1 cellular context compared by ENCODE assay signal in genomic region chr1:58546520-58547308, GRCh38.
A peak's percentile ranks its signal among the peaks of the same experiment; 100 is the strongest.
TF ChIP-seq lines count a peak whose summit lies in the region.

Gene OMA1 (minus strand): TSS chr1:58546726. CDS start chr1:58539294, 7,432 bp downstream.

TF ChIP-seq in HepG2, 621 proteins besides CTCF, POLR2A, EP300 and RAD21 (continued from another document and continues in another):
- TF ChIP-seq, protein P1, sequence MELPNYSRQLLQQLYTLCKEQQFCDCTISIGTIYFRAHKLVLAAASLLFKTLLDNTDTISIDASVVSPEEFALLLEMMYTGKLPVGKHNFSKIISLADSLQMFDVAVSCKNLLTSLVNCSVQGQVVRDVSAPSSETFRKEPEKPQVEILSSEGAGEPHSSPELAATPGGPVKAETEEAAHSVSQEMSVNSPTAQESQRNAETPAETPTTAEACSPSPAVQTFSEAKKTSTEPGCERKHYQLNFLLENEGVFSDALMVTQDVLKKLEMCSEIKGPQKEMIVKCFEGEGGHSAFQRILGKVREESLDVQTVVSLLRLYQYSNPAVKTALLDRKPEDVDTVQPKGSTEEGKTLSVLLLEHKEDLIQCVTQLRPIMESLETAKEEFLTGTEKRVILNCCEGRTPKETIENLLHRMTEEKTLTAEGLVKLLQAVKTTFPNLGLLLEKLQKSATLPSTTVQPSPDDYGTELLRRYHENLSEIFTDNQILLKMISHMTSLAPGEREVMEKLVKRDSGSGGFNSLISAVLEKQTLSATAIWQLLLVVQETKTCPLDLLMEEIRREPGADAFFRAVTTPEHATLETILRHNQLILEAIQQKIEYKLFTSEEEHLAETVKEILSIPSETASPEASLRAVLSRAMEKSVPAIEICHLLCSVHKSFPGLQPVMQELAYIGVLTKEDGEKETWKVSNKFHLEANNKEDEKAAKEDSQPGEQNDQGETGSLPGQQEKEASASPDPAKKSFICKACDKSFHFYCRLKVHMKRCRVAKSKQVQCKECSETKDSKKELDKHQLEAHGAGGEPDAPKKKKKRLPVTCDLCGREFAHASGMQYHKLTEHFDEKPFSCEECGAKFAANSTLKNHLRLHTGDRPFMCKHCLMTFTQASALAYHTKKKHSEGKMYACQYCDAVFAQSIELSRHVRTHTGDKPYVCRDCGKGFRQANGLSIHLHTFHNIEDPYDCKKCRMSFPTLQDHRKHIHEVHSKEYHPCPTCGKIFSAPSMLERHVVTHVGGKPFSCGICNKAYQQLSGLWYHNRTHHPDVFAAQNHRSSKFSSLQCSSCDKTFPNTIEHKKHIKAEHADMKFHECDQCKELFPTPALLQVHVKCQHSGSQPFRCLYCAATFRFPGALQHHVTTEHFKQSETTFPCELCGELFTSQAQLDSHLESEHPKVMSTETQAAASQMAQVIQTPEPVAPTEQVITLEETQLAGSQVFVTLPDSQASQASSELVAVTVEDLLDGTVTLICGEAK (IDR thresholded peaks at IDR 0.05), result no peak
- TF ChIP-seq, protein P1 (CRISPR knock-in tag; IDR thresholded peaks at IDR 0.05), result 0 out of 2 replicates have a peak, but pooled peaks have one; percentile 42
- peak; percentile 98 for TF ChIP-seq ZMYM4 (CRISPR knock-in tag; IDR thresholded peaks at IDR 0.05)
- TF ChIP-seq, protein P2, sequence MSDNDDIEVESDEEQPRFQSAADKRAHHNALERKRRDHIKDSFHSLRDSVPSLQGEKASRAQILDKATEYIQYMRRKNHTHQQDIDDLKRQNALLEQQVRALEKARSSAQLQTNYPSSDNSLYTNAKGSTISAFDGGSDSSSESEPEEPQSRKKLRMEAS (IDR thresholded peaks at IDR 0.05), result peak; percentile 12; the same call in 1 of the 2 replicates
- TF ChIP-seq ZSCAN29 (CRISPR knock-in tag; conservative IDR thresholded peaks at IDR 0.05), result no peak; the same call in 1 of the 2 replicates
- no peak for TF ChIP-seq BRF2 (CRISPR knock-in tag; IDR thresholded peaks at IDR 0.05)
- TF ChIP-seq ZNF430 (CRISPR knock-in tag; IDR thresholded peaks at IDR 0.05), result peak; percentile 40; the same call in 1 of the 2 replicates
- no peak for TF ChIP-seq KLF11 (CRISPR knock-in tag; IDR thresholded peaks at IDR 0.05)
- TF ChIP-seq ZBTB8A (CRISPR knock-in tag; IDR thresholded peaks at IDR 0.05; ENCODE audit: borderline replicate concordance, low read depth), result no peak
- peak; percentile 84; the same call in 1 of the 2 replicates for TF ChIP-seq ZNF350 (CRISPR knock-in tag; IDR thresholded peaks at IDR 0.05; ENCODE audit: borderline replicate concordance, low read depth)
- TF ChIP-seq, protein P3, sequence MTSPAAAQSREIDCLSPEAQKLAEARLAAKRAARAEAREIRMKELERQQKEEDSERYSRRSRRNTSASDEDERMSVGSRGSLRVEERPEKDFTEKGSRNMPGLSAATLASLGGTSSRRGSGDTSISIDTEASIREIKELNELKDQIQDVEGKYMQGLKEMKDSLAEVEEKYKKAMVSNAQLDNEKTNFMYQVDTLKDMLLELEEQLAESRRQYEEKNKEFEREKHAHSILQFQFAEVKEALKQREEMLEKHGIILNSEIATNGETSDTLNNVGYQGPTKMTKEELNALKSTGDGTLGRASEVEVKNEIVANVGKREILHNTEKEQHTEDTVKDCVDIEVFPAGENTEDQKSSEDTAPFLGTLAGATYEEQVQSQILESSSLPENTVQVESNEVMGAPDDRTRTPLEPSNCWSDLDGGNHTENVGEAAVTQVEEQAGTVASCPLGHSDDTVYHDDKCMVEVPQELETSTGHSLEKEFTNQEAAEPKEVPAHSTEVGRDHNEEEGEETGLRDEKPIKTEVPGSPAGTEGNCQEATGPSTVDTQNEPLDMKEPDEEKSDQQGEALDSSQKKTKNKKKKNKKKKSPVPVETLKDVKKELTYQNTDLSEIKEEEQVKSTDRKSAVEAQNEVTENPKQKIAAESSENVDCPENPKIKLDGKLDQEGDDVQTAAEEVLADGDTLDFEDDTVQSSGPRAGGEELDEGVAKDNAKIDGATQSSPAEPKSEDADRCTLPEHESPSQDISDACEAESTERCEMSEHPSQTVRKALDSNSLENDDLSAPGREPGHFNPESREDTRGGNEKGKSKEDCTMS (CRISPR knock-in tag; conservative IDR thresholded peaks at IDR 0.05), result no peak
- TF ChIP-seq, protein P4, sequence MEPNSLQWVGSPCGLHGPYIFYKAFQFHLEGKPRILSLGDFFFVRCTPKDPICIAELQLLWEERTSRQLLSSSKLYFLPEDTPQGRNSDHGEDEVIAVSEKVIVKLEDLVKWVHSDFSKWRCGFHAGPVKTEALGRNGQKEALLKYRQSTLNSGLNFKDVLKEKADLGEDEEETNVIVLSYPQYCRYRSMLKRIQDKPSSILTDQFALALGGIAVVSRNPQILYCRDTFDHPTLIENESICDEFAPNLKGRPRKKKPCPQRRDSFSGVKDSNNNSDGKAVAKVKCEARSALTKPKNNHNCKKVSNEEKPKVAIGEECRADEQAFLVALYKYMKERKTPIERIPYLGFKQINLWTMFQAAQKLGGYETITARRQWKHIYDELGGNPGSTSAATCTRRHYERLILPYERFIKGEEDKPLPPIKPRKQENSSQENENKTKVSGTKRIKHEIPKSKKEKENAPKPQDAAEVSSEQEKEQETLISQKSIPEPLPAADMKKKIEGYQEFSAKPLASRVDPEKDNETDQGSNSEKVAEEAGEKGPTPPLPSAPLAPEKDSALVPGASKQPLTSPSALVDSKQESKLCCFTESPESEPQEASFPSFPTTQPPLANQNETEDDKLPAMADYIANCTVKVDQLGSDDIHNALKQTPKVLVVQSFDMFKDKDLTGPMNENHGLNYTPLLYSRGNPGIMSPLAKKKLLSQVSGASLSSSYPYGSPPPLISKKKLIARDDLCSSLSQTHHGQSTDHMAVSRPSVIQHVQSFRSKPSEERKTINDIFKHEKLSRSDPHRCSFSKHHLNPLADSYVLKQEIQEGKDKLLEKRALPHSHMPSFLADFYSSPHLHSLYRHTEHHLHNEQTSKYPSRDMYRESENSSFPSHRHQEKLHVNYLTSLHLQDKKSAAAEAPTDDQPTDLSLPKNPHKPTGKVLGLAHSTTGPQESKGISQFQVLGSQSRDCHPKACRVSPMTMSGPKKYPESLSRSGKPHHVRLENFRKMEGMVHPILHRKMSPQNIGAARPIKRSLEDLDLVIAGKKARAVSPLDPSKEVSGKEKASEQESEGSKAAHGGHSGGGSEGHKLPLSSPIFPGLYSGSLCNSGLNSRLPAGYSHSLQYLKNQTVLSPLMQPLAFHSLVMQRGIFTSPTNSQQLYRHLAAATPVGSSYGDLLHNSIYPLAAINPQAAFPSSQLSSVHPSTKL (CRISPR knock-in tag; IDR thresholded peaks at IDR 0.05), result peak; percentile 58
- TF ChIP-seq ZNF749 (CRISPR knock-in tag; IDR thresholded peaks at IDR 0.05; ENCODE audit: borderline replicate concordance), result no peak
- TF ChIP-seq CBX2 (IDR thresholded peaks at IDR 0.05; ENCODE audit: low read depth, low read length), result no peak
- no peak for TF ChIP-seq CBX2 (CRISPR knock-in tag; IDR thresholded peaks at IDR 0.05; ENCODE audit: low read depth)
- 0 out of 2 replicates have a peak, but pooled peaks have one; percentile 28 for TF ChIP-seq ZNF256 (CRISPR knock-in tag; conservative IDR thresholded peaks at IDR 0.05)
- TF ChIP-seq ZNF615 (CRISPR knock-in tag; IDR thresholded peaks at IDR 0.05; ENCODE audit: borderline replicate concordance), result no peak
- no peak for TF ChIP-seq HMG20B (CRISPR knock-in tag; conservative IDR thresholded peaks at IDR 0.05)
- TF ChIP-seq BCL6 (CRISPR knock-in tag; IDR thresholded peaks at IDR 0.05), result no peak
- TF ChIP-seq ZNF10 (CRISPR knock-in tag; IDR thresholded peaks at IDR 0.05; ENCODE audit: borderline replicate concordance, low read depth), result no peak
- TF ChIP-seq DMAP1 (CRISPR knock-in tag; IDR thresholded peaks at IDR 0.05), result peak; percentile 42; the same call in 1 of the 2 replicates
- TF ChIP-seq, protein P5, sequence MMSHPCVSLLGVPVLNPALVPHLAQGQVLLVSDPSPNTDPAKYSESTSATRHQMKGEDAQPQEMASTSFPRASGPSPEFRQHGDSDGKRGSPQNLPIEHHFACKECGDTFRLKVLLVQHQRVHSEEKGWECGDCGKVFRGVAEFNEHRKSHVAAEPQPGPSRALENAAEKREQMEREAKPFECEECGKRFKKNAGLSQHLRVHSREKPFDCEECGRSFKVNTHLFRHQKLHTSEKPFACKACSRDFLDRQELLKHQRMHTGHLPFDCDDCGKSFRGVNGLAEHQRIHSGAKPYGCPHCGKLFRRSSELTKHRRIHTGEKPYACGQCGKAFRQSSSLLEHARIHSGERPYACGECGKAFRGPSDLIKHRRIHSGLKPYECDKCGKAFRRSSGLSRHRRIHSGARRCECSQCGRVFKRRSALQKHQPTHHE (CRISPR knock-in tag; IDR thresholded peaks at IDR 0.05; ENCODE audit: borderline replicate concordance), result 0 out of 2 replicates have a peak, but pooled peaks have one; percentile 61
- no peak for TF ChIP-seq ZNF484 (CRISPR knock-in tag; IDR thresholded peaks at IDR 0.05; ENCODE audit: borderline replicate concordance, low read depth)
- peak; percentile 83 for TF ChIP-seq POLR2AphosphoS5 (IDR thresholded peaks at IDR 0.05; ENCODE audit: low read depth, low read length)
- no peak for TF ChIP-seq ZNF3 (CRISPR knock-in tag; IDR thresholded peaks at IDR 0.05)
- no peak for TF ChIP-seq CREB3 (CRISPR knock-in tag; IDR thresholded peaks at IDR 0.05)
- no peak for TF ChIP-seq DZIP1 (CRISPR knock-in tag; IDR thresholded peaks at IDR 0.05)
